In the genomic region with DNA sequence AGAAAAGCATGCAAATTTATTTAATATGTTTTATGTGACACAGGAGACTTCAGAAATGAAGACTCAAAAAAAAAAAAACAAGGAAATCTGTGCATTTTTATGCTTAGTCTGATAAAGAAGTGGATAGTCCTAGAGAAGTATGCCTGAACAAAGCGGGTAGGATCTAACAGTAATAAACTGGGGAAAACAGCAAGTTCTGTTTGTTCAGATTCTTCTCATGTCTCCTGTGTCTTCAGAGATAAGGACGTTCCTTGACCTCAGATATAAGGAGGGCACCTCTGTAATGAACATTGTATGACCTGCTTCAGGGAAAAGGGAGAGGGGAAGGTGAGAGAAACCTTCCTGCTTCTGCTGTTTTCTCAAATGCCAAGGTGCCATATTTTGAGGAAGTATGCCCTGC, we compare ENCODE assay signal across 2 cellular contexts.
TF ChIP-seq lines count a peak whose summit lies in the region.

No MANE protein-coding gene starts in this region.

TF ChIP-seq in IMR-90, 13 proteins besides CTCF, POLR2A, EP300 and RAD21:
- TF ChIP-seq RCOR1 (IDR thresholded peaks at IDR 0.05; ENCODE audit: insufficient replicate concordance, low read length) = no peak
- no peak for TF ChIP-seq USF2 (IDR thresholded peaks at IDR 0.05; ENCODE audit: low read depth, low read length)
- no peak for TF ChIP-seq NFE2L2 (IDR thresholded peaks at IDR 0.05; ENCODE audit: low read depth, low read length)
- TF ChIP-seq FOS (IDR thresholded peaks at IDR 0.05; ENCODE audit: low read depth, low read length) = no peak
- no peak for TF ChIP-seq ELK1 (IDR thresholded peaks at IDR 0.05; ENCODE audit: borderline replicate concordance, low read depth, low read length)
TF ChIP-seq in IMR-90: peak in this region for 0.

TF ChIP-seq in K562, 482 proteins besides CTCF, POLR2A, EP300 and RAD21:
- TF ChIP-seq TEAD4 (IDR thresholded peaks at IDR 0.05; ENCODE audit: low read length) (peak; percentile 45; the same call in 1 of the 2 replicates), TEAD4 (CRISPR knock-in tag; IDR thresholded peaks at IDR 0.05; ENCODE audit: borderline replicate concordance) (no peak), RCOR1 (IDR thresholded peaks at IDR 0.05; ENCODE audit: borderline replicate concordance in 1 of 2, low read depth in 2 of 2, low read length in 2 of 2) (peak in 1 of 2 experiments; percentile 57; a peak in 1 of 4 replicates), FOXA3 (CRISPR knock-in tag; conservative IDR thresholded peaks at IDR 0.05 in 1 of 2, IDR thresholded peaks at IDR 0.05 in 1 of 2) (peak in 1 of 2 experiments; percentile 68; a peak in 2 of 4 replicates), NFE2 (IDR thresholded peaks at IDR 0.05; ENCODE audit: low read depth) (no peak), BACH1 (tag; IDR thresholded peaks at IDR 0.05) (no peak), TCF3 (CRISPR knock-in tag; IDR thresholded peaks at IDR 0.05) (peak; percentile 49; the same call in 1 of the 2 replicates), CBX2 (IDR thresholded peaks at IDR 0.05; ENCODE audit: insufficient read depth, low read length, poor library complexity, severe bottlenecking) (no peak), ARID1B (IDR thresholded peaks at IDR 0.05) (peak; percentile 23; the same call in 1 of the 2 replicates), ZNF766 (CRISPR knock-in tag; conservative IDR thresholded peaks at IDR 0.05) (0 out of 2 replicates have a peak, but pooled peaks have one; percentile 31), CBFA2T3 (IDR thresholded peaks at IDR 0.05) (peak; percentile 71), RFX1 (IDR thresholded peaks at IDR 0.05) (no peak), E2F5 (CRISPR knock-in tag; IDR thresholded peaks at IDR 0.05) (no peak), NR2C1 (IDR thresholded peaks at IDR 0.05) (no peak), NR2C1 (tag; IDR thresholded peaks at IDR 0.05) (no peak), TAL1 (IDR thresholded peaks at IDR 0.05) (peak; percentile 70), CBFA2T2 (conservative IDR thresholded peaks at IDR 0.05) (peak; percentile 53), KDM1A (IDR thresholded peaks at IDR 0.05) (0 out of 4 replicates have a peak, but pooled peaks of 1 of the 2 experiments have one; percentile 10)
